15 cellular contexts compared by ENCODE assay signal in the genomic region with DNA sequence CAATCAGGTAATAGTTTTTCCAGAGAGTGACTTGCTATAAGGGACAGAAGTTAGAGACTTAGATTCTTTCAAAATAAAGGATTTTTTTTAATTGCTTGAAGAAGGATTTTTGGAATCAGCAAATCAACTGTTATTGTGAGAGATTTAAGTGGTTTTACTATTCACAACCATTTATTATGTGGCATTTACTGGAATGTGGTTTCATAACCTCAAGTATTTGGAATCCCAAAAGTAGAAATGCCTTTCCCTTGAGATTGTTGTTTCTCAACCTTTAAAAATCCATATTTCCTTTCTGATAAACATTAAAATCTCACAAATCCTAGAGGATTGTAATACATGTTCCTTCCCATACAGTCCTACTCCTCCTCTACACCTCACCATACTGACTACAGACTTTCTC. TPM values are rescaled to one million over a fixed set of nuclear protein-coding genes. Genes with fewer than 3 reads are reported as not detected.
DNase-seq lines count a peak whose midpoint lies in the region; ATAC-seq, FAIRE-seq and TF ChIP-seq lines count a peak whose summit lies in the region.
"Had no signal": no experiment of that assay in that cellular context is flagged by ENCODE, and none has a peak within 500 bp of the region (broad histone marks: within the 10 kb centered on the region; RNA-seq: fewer than 3 reads in every experiment).

No MANE protein-coding gene starts in this region.

- H3K27me3 Mint-ChIP-seq in astrocyte (ENCODE audit: low read depth, unreplicated experiment), result no peaks in the 10 kb centered on the region
- H3K27me3 Mint-ChIP-seq in CD8-positive, alpha-beta T cell (ENCODE audit: low read depth), result no peaks in the 10 kb centered on the region
- H3K27me3 Mint-ChIP-seq: activated CD4-positive, alpha-beta T cell treated with anti-CD3 and anti-CD28 coated beads, Interleukin-2, amount 10 ng/mL, durations not matched to agents 7 days and 5 days had no signal

- DNase-seq in AG09309 (ENCODE audit: low read depth) (peak; percentile 61), HL-60 (ENCODE audit: low read depth in 1 of 2, low spot score in 1 of 2) (no peak), astrocyte (ENCODE audit: low read depth) (peak; percentile 80), lower lobe of right lung (no peak), left lobe of liver (ENCODE audit: low spot score) (no peak), putamen (ENCODE audit: low spot score) (no peak), NCI-H2081 (lab: John Stamatoyannopoulos, UW) (no peak)
- DNase-seq in CD8-positive, alpha-beta T cell, result no peak
- DNase-seq: activated CD4-positive, alpha-beta T cell treated with anti-CD3 and anti-CD28 coated beads, Interleukin-2, amount 10 ng/mL, durations not matched to agents 7 days and 5 days; DMS153; heart right ventricle; NCI-H1105 treated with DMSO at 0.1 percent for 48 hours; stimulated activated CD4-positive, alpha-beta T cell treated with anti-CD3 and anti-CD28 coated beads, Interleukin-1b, Interleukin-23, amount 100 ng/mL, for 48 hours had no signal

- H3K4me1 ChIP-seq in astrocyte (ENCODE audit: insufficient read depth, low read length) (peaks cover 19% of the 10 kb centered on the region), lower lobe of right lung (peaks cover 77% of the 10 kb centered on the region)
- peaks cover 32% of the 10 kb centered on the region for H3K4me1 ChIP-seq in CD8-positive, alpha-beta T cell (ENCODE audit: insufficient read depth, low read length)

- peak; percentile 87 for FAIRE-seq in astrocyte (lab: Jason Lieb, UNC)

- H3K27ac Mint-ChIP-seq in astrocyte (ENCODE audit: unreplicated experiment), result peak overlapping the region; percentile 90
- H3K27ac Mint-ChIP-seq in CD8-positive, alpha-beta T cell, result no peak overlapping the region

- no peak overlapping the region for H2AFZ ChIP-seq in astrocyte (ENCODE audit: low read depth, low read length)

- intact Hi-C loops in lower lobe of right lung (cut with DNase I), result no loop called here
- intact Hi-C loops in CD8-positive, alpha-beta T cell (cut with DNase I, micrococcal nuclease), result loop anchor here (2.0 to 10.0 kb wide), 5 partner anchors 144 to 1880 kb away; partner anchors contain the start of genes MARCHF7 (in 1 of the 2), PSMD14 (in 1 of the 2) and WDSUB1 (in 1 of the 2)

- peaks cover 32% of the 10 kb centered on the region for H3K4me1 Mint-ChIP-seq in astrocyte (ENCODE audit: low read depth, unreplicated experiment)
- H3K4me1 Mint-ChIP-seq in CD8-positive, alpha-beta T cell (ENCODE audit: low read depth), result peaks cover 77% of the 10 kb centered on the region

- ATAC-seq in lower lobe of right lung (no peak), left lobe of liver (no peak)
- no peak for ATAC-seq in CD8-positive, alpha-beta T cell
- ATAC-seq: heart right ventricle, Panc1 had no signal

- no peaks in the 10 kb centered on the region for H4K20me1 ChIP-seq in astrocyte (ENCODE audit: insufficient read depth, low read length)

- H3K36me3 ChIP-seq in astrocyte (ENCODE audit: insufficient read depth, low read length) (peaks cover 13% of the 10 kb centered on the region), lower lobe of right lung (peaks cover 15% of the 10 kb centered on the region)
- H3K36me3 ChIP-seq in CD8-positive, alpha-beta T cell (ENCODE audit: insufficient read depth, low read length), result no peaks in the 10 kb centered on the region

- no peaks in the 10 kb centered on the region for H3K9me3 Mint-ChIP-seq in astrocyte (ENCODE audit: unreplicated experiment)
- no peaks in the 10 kb centered on the region for H3K9me3 Mint-ChIP-seq in CD8-positive, alpha-beta T cell

- no peak overlapping the region for H3K9ac ChIP-seq in astrocyte (ENCODE audit: low read length)

- no peak overlapping the region for H3K4me3 ChIP-seq in AG09309 (ENCODE audit: control insufficient read depth, low read depth, low read length)
- H3K4me3 ChIP-seq in HL-60 (replicated peaks; ENCODE audit: insufficient read depth, low read length), result no peak overlapping the region
- no peak overlapping the region for H3K4me3 ChIP-seq in astrocyte (ENCODE audit: insufficient read depth, low read depth, low read length)
- no peak overlapping the region for H3K4me3 ChIP-seq in lower lobe of right lung
- no peak overlapping the region for H3K4me3 ChIP-seq in CD8-positive, alpha-beta T cell (ENCODE audit: low read depth, low read length)
- H3K4me3 ChIP-seq: cardiac muscle cell, heart right ventricle had no signal

- CTCF ChIA-PET in CD8-positive, alpha-beta T cell (lab: Charles Lee), result no interaction called here

- H3K27me3 ChIP-seq in HL-60 (ENCODE audit: insufficient read depth, poor library complexity, severe bottlenecking) (no peaks in the 10 kb centered on the region), astrocyte (ENCODE audit: insufficient read depth, low read length) (no peaks in the 10 kb centered on the region), lower lobe of right lung (ENCODE audit: low read depth) (no peaks in the 10 kb centered on the region)
- H3K27me3 ChIP-seq in CD8-positive, alpha-beta T cell (ENCODE audit: insufficient read depth, low read length), result no peaks in the 10 kb centered on the region
- H3K27me3 ChIP-seq: cardiac muscle cell, heart right ventricle had no signal

- peaks cover 15% of the 10 kb centered on the region for H3K36me3 Mint-ChIP-seq in astrocyte (ENCODE audit: low read depth, unreplicated experiment)
- H3K36me3 Mint-ChIP-seq in CD8-positive, alpha-beta T cell, result peaks cover 39% of the 10 kb centered on the region

- H3K27ac ChIP-seq in HL-60 (replicated peaks) (peak overlapping the region; percentile 56), astrocyte (ENCODE audit: low read depth, low read length) (peak overlapping the region; percentile 66), lower lobe of right lung (peak overlapping the region; percentile 48)
- H3K27ac ChIP-seq in CD8-positive, alpha-beta T cell (ENCODE audit: low read depth, low read length), result no peak overlapping the region
- H3K27ac ChIP-seq: cardiac muscle cell had no signal

- H3K4me3 Mint-ChIP-seq in astrocyte (ENCODE audit: unreplicated experiment), result peak overlapping the region; percentile 51
- no peak overlapping the region for H3K4me3 Mint-ChIP-seq in CD8-positive, alpha-beta T cell
- H3K4me3 Mint-ChIP-seq: activated CD4-positive, alpha-beta T cell treated with anti-CD3 and anti-CD28 coated beads, Interleukin-2, amount 10 ng/mL, durations not matched to agents 7 days and 5 days had no signal

- no peak for TF ChIP-seq CTCF in AG09309 (IDR thresholded peaks at IDR 0.05; ENCODE audit: control insufficient read depth, insufficient read depth, low read depth, low read length, missing control alignments)
- no peak for TF ChIP-seq CTCF in HL-60 (IDR thresholded peaks at IDR 0.05; ENCODE audit: insufficient read depth, low read length)
- no peak for TF ChIP-seq CTCF in astrocyte (IDR thresholded peaks at IDR 0.05; ENCODE audit: insufficient read depth, low read depth, low read length)
- no peak for TF ChIP-seq CTCF in lower lobe of right lung (IDR thresholded peaks at IDR 0.05)
- TF ChIP-seq CTCF in CD8-positive, alpha-beta T cell (IDR thresholded peaks at IDR 0.05), result no peak

- POLR2A ChIA-PET in CD8-positive, alpha-beta T cell (lab: Charles Lee), result no interaction called here

- H3K9me3 ChIP-seq in astrocyte (ENCODE audit: insufficient read depth, low read depth, low read length), result no peaks in the 10 kb centered on the region
- no peaks in the 10 kb centered on the region for H3K9me3 ChIP-seq in lower lobe of right lung
- no peaks in the 10 kb centered on the region for H3K9me3 ChIP-seq in CD8-positive, alpha-beta T cell (ENCODE audit: low read length)
- H3K9me3 ChIP-seq: heart right ventricle had no signal

- peak overlapping the region; percentile 66 for H3K4me2 ChIP-seq in astrocyte (ENCODE audit: low read length)

- H3K79me2 ChIP-seq in astrocyte (ENCODE audit: insufficient read depth, low read length), result peaks cover 71% of the 10 kb centered on the region

RNA-seq across cellular contexts. Expression of gene TANK, which starts 5.0 kb away (rescaled TPM):
- 55.7 and 61.2 TPM in 2 replicates for total RNA-seq in astrocyte
- total RNA-seq in lower lobe of right lung, result 77.5 TPM
- 10 to 100 TPM; 63.0 to 79.1 TPM for total RNA-seq in CD8-positive, alpha-beta T cell
- 28.1 TPM for total RNA-seq in left lobe of liver

Comparison
In these comparisons a context has a peak if more than half of its experiments do, and no peak if none do; other contexts are left out.
1. DNase-seq: peak in AG09309 (single experiment) and astrocyte (single experiment); none in HL-60 (0 of 2), lower lobe of right lung (single experiment), CD8-positive, alpha-beta T cell (0 of 7), left lobe of liver (single experiment), putamen (single experiment) and NCI-H2081 (0 of 2).